Comparison of ENCODE assay signal across 1 cellular context in the genomic region with DNA sequence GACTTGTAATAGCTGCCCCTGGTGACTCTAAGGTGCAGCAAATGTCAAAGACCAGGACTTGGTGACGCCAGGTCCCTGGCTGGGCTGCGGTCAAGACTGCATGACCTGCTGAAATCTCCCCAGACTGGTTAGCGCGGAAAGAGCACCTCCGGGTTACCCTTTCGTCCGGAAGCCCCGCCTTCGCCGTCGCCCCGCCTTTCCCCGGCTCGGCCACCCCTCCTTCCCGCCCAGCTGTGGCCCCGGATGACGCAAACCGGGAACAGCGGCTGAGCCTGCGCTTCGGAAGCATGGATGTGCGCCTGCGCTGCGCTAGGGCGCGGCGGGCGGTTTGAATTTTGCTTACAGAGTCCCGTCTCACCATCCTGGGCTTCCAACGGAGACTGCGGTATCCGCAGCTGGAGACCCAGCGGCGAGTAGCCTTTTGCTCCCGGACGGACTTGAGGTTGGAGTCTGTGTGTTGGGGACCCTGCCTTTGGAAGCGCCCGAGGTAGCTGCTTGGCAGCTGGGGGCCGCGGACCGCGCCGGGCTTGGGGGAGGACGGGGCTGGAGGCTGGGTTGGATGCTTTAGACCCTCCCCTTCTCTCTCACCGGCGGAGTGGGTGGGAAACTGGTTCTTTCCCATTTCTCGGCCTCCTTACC.
TF ChIP-seq lines count a peak whose summit lies in the region.

TSS of gene SKA1 (plus strand) at position 294 of the 639 bp plus-strand sequence. CDS start 785 bp downstream, outside the sequence.

TF ChIP-seq in HepG2, 621 proteins besides CTCF, POLR2A, EP300 and RAD21 (continued from another document and continues in another):
- TF ChIP-seq ZBTB33 (CRISPR knock-in tag; IDR thresholded peaks at IDR 0.05): no peak
- TF ChIP-seq HMGA1 (CRISPR knock-in tag; conservative IDR thresholded peaks at IDR 0.05): no peak
- TF ChIP-seq ZNF460 (CRISPR knock-in tag; IDR thresholded peaks at IDR 0.05; ENCODE audit: borderline replicate concordance): no peak
- TF ChIP-seq FIP1L1 (IDR thresholded peaks at IDR 0.05; ENCODE audit: borderline replicate concordance, insufficient read depth, low read depth, low read length): no peak
- no peak for TF ChIP-seq SP5 (CRISPR knock-in tag; IDR thresholded peaks at IDR 0.05; ENCODE audit: borderline replicate concordance, low read depth)
- no peak for TF ChIP-seq SP2 (CRISPR knock-in tag; IDR thresholded peaks at IDR 0.05)
- no peak for TF ChIP-seq LRRFIP1 (CRISPR knock-in tag; conservative IDR thresholded peaks at IDR 0.05)
- TF ChIP-seq SRSF9 (IDR thresholded peaks at IDR 0.05; ENCODE audit: borderline replicate concordance, insufficient read depth, low read depth, low read length, poor library complexity, severe bottlenecking): no peak
- 0 out of 2 replicates have a peak, but pooled peaks have one; percentile 14 for TF ChIP-seq IRF1 (CRISPR knock-in tag; IDR thresholded peaks at IDR 0.05; ENCODE audit: low read depth)
- peak in 1 of 2 experiments; percentile 46; a peak in 1 of 4 replicates for TF ChIP-seq KLF16 (CRISPR knock-in tag; IDR thresholded peaks at IDR 0.05)
- no peak for TF ChIP-seq ZFP41 (CRISPR knock-in tag; IDR thresholded peaks at IDR 0.05; ENCODE audit: borderline replicate concordance)
- TF ChIP-seq, protein P1, sequence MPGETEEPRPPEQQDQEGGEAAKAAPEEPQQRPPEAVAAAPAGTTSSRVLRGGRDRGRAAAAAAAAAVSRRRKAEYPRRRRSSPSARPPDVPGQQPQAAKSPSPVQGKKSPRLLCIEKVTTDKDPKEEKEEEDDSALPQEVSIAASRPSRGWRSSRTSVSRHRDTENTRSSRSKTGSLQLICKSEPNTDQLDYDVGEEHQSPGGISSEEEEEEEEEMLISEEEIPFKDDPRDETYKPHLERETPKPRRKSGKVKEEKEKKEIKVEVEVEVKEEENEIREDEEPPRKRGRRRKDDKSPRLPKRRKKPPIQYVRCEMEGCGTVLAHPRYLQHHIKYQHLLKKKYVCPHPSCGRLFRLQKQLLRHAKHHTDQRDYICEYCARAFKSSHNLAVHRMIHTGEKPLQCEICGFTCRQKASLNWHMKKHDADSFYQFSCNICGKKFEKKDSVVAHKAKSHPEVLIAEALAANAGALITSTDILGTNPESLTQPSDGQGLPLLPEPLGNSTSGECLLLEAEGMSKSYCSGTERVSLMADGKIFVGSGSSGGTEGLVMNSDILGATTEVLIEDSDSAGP (CRISPR knock-in tag; IDR thresholded peaks at IDR 0.05; ENCODE audit: borderline replicate concordance): peak; percentile 78
- TF ChIP-seq ZFAT (CRISPR knock-in tag; conservative IDR thresholded peaks at IDR 0.05): no peak
- TF ChIP-seq MED13 (CRISPR knock-in tag; IDR thresholded peaks at IDR 0.05): peak; percentile 23; the same call in 1 of the 2 replicates
- TF ChIP-seq ARID4A (CRISPR knock-in tag; IDR thresholded peaks at IDR 0.05; ENCODE audit: borderline replicate concordance): peak; percentile 99
- no peak for TF ChIP-seq ZFP36L2 (CRISPR knock-in tag; IDR thresholded peaks at IDR 0.05)
- no peak for TF ChIP-seq RNF219 (CRISPR knock-in tag; IDR thresholded peaks at IDR 0.05)
- TF ChIP-seq SUZ12 (IDR thresholded peaks at IDR 0.05; ENCODE audit: low read depth, low read length): no peak
- TF ChIP-seq RXRA (CRISPR knock-in tag; IDR thresholded peaks at IDR 0.05): peak; percentile 56; the same call in 1 of the 2 replicates
- TF ChIP-seq, protein P2, sequence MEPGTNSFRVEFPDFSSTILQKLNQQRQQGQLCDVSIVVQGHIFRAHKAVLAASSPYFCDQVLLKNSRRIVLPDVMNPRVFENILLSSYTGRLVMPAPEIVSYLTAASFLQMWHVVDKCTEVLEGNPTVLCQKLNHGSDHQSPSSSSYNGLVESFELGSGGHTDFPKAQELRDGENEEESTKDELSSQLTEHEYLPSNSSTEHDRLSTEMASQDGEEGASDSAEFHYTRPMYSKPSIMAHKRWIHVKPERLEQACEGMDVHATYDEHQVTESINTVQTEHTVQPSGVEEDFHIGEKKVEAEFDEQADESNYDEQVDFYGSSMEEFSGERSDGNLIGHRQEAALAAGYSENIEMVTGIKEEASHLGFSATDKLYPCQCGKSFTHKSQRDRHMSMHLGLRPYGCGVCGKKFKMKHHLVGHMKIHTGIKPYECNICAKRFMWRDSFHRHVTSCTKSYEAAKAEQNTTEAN (CRISPR knock-in tag; conservative IDR thresholded peaks at IDR 0.05): no peak
- TF ChIP-seq NFKBIZ (CRISPR knock-in tag; IDR thresholded peaks at IDR 0.05): peak; percentile 34; the same call in 1 of the 2 replicates
- no peak for TF ChIP-seq JARID2 (CRISPR knock-in tag; IDR thresholded peaks at IDR 0.05; ENCODE audit: insufficient replicate concordance)
- TF ChIP-seq ZNF354B (CRISPR knock-in tag; IDR thresholded peaks at IDR 0.05): no peak
- TF ChIP-seq PRMT3 (CRISPR knock-in tag; IDR thresholded peaks at IDR 0.05; ENCODE audit: borderline replicate concordance, low read depth): no peak
- no peak for TF ChIP-seq ZNF382 (CRISPR knock-in tag; IDR thresholded peaks at IDR 0.05; ENCODE audit: borderline replicate concordance)
- TF ChIP-seq SMAD9 (CRISPR knock-in tag; IDR thresholded peaks at IDR 0.05): no peak
- no peak for TF ChIP-seq ZNF672 (CRISPR knock-in tag; IDR thresholded peaks at IDR 0.05)
- no peak for TF ChIP-seq IKZF1 (IDR thresholded peaks at IDR 0.05)
- 0 out of 2 replicates have a peak, but pooled peaks have one; percentile 53 for TF ChIP-seq NFATC3 (CRISPR knock-in tag; IDR thresholded peaks at IDR 0.05)
- no peak for TF ChIP-seq ZNF3 (CRISPR knock-in tag; IDR thresholded peaks at IDR 0.05)
- 0 out of 2 replicates have a peak, but pooled peaks have one; percentile 47 for TF ChIP-seq ZNF331 (CRISPR knock-in tag; IDR thresholded peaks at IDR 0.05)
- TF ChIP-seq MXD1 (CRISPR knock-in tag; IDR thresholded peaks at IDR 0.05): no peak
- TF ChIP-seq ERF (CRISPR knock-in tag; IDR thresholded peaks at IDR 0.05): peak; percentile 56; the same call in 1 of the 2 replicates
- TF ChIP-seq ZNF780A (CRISPR knock-in tag; IDR thresholded peaks at IDR 0.05): no peak
- TF ChIP-seq PHF20 (CRISPR knock-in tag; IDR thresholded peaks at IDR 0.05): peak; percentile 56; the same call in 1 of the 2 replicates
- TF ChIP-seq GRHL1 (CRISPR knock-in tag; conservative IDR thresholded peaks at IDR 0.05): no peak
- TF ChIP-seq RXRB (CRISPR knock-in tag; IDR thresholded peaks at IDR 0.05; ENCODE audit: borderline replicate concordance): peak; percentile 36; the same call in 1 of the 2 replicates
- TF ChIP-seq YY1 (IDR thresholded peaks at IDR 0.05; ENCODE audit: insufficient read depth, insufficient replicate concordance, low read depth, low read length): peak; percentile 58
